4 cellular contexts compared by ENCODE assay signal in the genomic region with DNA sequence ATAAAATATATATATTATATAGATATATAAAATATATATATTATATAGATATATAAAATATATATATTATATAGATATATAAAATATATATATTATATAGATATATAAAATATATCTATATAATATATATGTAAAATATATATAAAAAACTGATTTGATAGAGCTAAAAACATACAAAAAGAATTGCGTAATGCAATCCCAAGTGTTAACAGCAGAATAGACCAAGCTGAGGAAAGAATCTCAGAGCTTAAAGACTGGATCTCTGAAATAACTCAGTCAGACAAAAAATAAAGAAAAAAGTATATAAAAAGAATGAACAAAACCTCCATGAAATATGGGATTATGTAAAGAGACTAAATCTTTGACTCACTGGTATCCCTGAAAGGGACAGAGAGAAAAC.
A peak's percentile ranks its signal among the peaks of the same experiment; 100 is the strongest.
DNase-seq lines count a peak whose midpoint lies in the region; ATAC-seq, FAIRE-seq and TF ChIP-seq lines count a peak whose summit lies in the region.
"Not testable (repeated sequence)": the region's sequence is repeated elsewhere in the genome, so short reads cannot be mapped to it uniquely, and the experiment has no call there.

No MANE protein-coding gene starts in this region.

- H2BK5ac ChIP-seq in IMR-90 (ENCODE audit: low read depth, low read length, poor library complexity, severe bottlenecking); H1 (ENCODE audit: low read depth, low read length): not testable (repeated sequence)

- not testable (repeated sequence) for H2AK5ac ChIP-seq in IMR-90 (ENCODE audit: low read depth, low read length); H1 (ENCODE audit: low read depth, low read length)

- not testable (repeated sequence) for FAIRE-seq in H1 (lab: Jason Lieb, UNC); HepG2 (lab: Jason Lieb, UNC)

- not testable (repeated sequence) for H2AK9ac ChIP-seq in IMR-90 (replicated peaks; ENCODE audit: low read depth, low read length, poor library complexity)

- H3K4me3 ChIP-seq in IMR-90 (ENCODE audit: insufficient read depth, low read depth, low read length); H1 (ENCODE audit: extremely low read depth in 1 of 4, insufficient read depth in 2 of 4, low read depth in 3 of 4, low read length in 4 of 4); HepG2 (replicated peaks in 1 of 3; ENCODE audit: insufficient read depth in 1 of 3, low read depth in 2 of 3, low read length in 3 of 3); neural cell (ENCODE audit: low read length): not testable (repeated sequence)

- TF ChIP-seq RAD21 in IMR-90 (IDR thresholded peaks at IDR 0.05; ENCODE audit: low read length); H1 (IDR thresholded peaks at IDR 0.05 in 1 of 2, conservative IDR thresholded peaks at IDR 0.05 in 1 of 2; ENCODE audit: low read depth in 2 of 2, low read length in 2 of 2); HepG2 (CRISPR knock-in tag; IDR thresholded peaks at IDR 0.05); neural cell (conservative IDR thresholded peaks at IDR 0.05): not testable (repeated sequence)

- dilution Hi-C loops in IMR-90 (cut with HindIII; ENCODE audit: low sequenced_read_pairs, unreplicated experiment) = not testable (repeated sequence)

- not testable (repeated sequence) for H2BK12ac ChIP-seq in H1 (ENCODE audit: low read depth, low read length)

- not testable (repeated sequence) for H3K23me2 ChIP-seq in H1 (ENCODE audit: low read depth, low read length)

- H2BK120ac ChIP-seq in IMR-90 (ENCODE audit: low read depth, low read length); H1 (replicated peaks; ENCODE audit: low read depth, low read length): not testable (repeated sequence)

- H3K9me3 ChIP-seq in IMR-90 (ENCODE audit: control insufficient read depth, insufficient read depth, low read length); H1 (ENCODE audit: insufficient read depth in 2 of 2, low read depth in 1 of 2, low read length in 1 of 2); HepG2 (ENCODE audit: low read length); neural cell (ENCODE audit: low read length): not testable (repeated sequence)

- H2AFZ ChIP-seq in IMR-90 (replicated peaks; ENCODE audit: low read length, poor library complexity); H1 (ENCODE audit: low read length); HepG2 (ENCODE audit: low read length): not testable (repeated sequence)
- H2AFZ ChIP-seq in neural cell (ENCODE audit: low read depth, low read length) = peak overlapping the region; percentile 4

- H3K9me2 ChIP-seq in neural cell (ENCODE audit: insufficient read depth, low read length) = not testable (repeated sequence)

- not testable (repeated sequence) for H3K23ac ChIP-seq in IMR-90 (ENCODE audit: low read depth, low read length); H1 (ENCODE audit: insufficient read length)

- not testable (repeated sequence) for TF ChIP-seq POLR2A in IMR-90 (IDR thresholded peaks at IDR 0.05; ENCODE audit: low read depth, low read length); H1 (IDR thresholded peaks at IDR 0.05; ENCODE audit: control extremely low read depth in 1 of 2, low read depth in 2 of 2, low read length in 2 of 2); HepG2 (IDR thresholded peaks at IDR 0.05; ENCODE audit: insufficient read depth in 1 of 2, low read depth in 2 of 2, low read length in 2 of 2)

- BruUV-seq in IMR-90 (replicated peaks; lab: Mats Ljungman, UMichigan); HepG2 (replicated peaks; lab: Mats Ljungman, UMichigan): not testable (repeated sequence)

- ATAC-seq in IMR-90 (ENCODE audit: low read depth); HepG2: not testable (repeated sequence)

- not testable (repeated sequence) for H2BK15ac ChIP-seq in IMR-90 (ENCODE audit: low read depth, low read length); H1 (ENCODE audit: low read length)

- not testable (repeated sequence) for DNase-seq in IMR-90; H1 (ENCODE audit: low read depth in 1 of 2, low spot score in 2 of 2); HepG2 (ENCODE audit: low spot score)

- not testable (repeated sequence) for H3K4ac ChIP-seq in IMR-90 (ENCODE audit: low read depth, low read length); H1 (replicated peaks; ENCODE audit: insufficient read length, low read depth, low read length)

- no CpG with 5 or more reads among the region's 1 CpG for WGBS in IMR-90 (ENCODE audit: extremely low coverage in 2 of 2, insufficient read length in 1 of 2), 2 experiments
- 96% methylated on average over 1 of the region's 1 CpG; no CpG with 5 or more reads in 1 of the 2 experiments for WGBS in H1 (ENCODE audit: extremely low coverage in 1 of 2, insufficient coverage in 1 of 2, insufficient read length in 1 of 2, insufficient replicate concordance in 2 of 2, low coverage in 1 of 2, low lambda C conversion rate in 2 of 2, missing lambda C conversion rate in 1 of 2), 2 experiments
- WGBS in HepG2 (ENCODE audit: low lambda C conversion rate) = 47% methylated on average over 1 of the region's 1 CpG

- not testable (repeated sequence) for H3K27me3 ChIP-seq in IMR-90 (ENCODE audit: control insufficient read depth, insufficient read depth, low read length); H1 (replicated peaks in 1 of 4; ENCODE audit: control insufficient read depth in 3 of 4, extremely low read depth in 1 of 4, insufficient read depth in 3 of 4, low read length in 3 of 4); HepG2 (ENCODE audit: control insufficient read depth in 1 of 2, insufficient read depth in 2 of 2, low read length in 2 of 2); neural cell (ENCODE audit: insufficient read depth, low read depth, low read length)

- H3K27ac ChIP-seq in IMR-90 (ENCODE audit: insufficient read depth, low read length); H1 (ENCODE audit: low read depth, low read length); HepG2 (ENCODE audit: extremely low read length, insufficient read depth, low read length); neural cell (ENCODE audit: low read length): not testable (repeated sequence)

- CTCF ChIA-PET in IMR-90 (lab: Yijun Ruan, JAX); HepG2 (lab: Yijun Ruan, JAX; ENCODE audit: low intra/inter-chr PET ratio, low total read pairs): not testable (repeated sequence)
- CTCF ChIA-PET in H1 (lab: Charles Lee; ENCODE audit: partially characterized antibody) = interaction anchor here (0.8 kb wide), 1 partner anchor 11 kb away, joined by 3 read pairs; no protein-coding TSS in a partner anchor

- H3K56ac ChIP-seq in IMR-90 (ENCODE audit: extremely low read depth, insufficient read depth, low read length); H1 (replicated peaks; ENCODE audit: insufficient read length, low read depth, low read length): not testable (repeated sequence)

- not testable (repeated sequence) for H3F3A ChIP-seq in neural cell (ENCODE audit: insufficient read depth, low read length, poor library complexity, severe bottlenecking)

- not testable (repeated sequence) for H3K79me2 ChIP-seq in H1 (ENCODE audit: control insufficient read depth in 1 of 2, insufficient read depth in 2 of 2, low read length in 2 of 2); HepG2 (ENCODE audit: insufficient read depth, low read length); neural cell (replicated peaks; ENCODE audit: insufficient read depth, low read length)

- intact Hi-C loops in IMR-90 (cut with micrococcal nuclease); HepG2 (cut with micrococcal nuclease; ENCODE audit: unreplicated experiment): not testable (repeated sequence)

- H2BK20ac ChIP-seq in IMR-90 (ENCODE audit: low read depth, low read length); H1 (ENCODE audit: low read length): not testable (repeated sequence)

- not testable (repeated sequence) for H3K9ac ChIP-seq in IMR-90 (ENCODE audit: low read depth, low read length); H1 (replicated peaks in 1 of 4; ENCODE audit: extremely low read depth in 1 of 4, low read depth in 3 of 4, low read length in 3 of 4); HepG2 (ENCODE audit: insufficient read depth, low read depth, low read length); neural cell (ENCODE audit: low read length)

- not testable (repeated sequence) for TF ChIP-seq CTCF in IMR-90 (conservative IDR thresholded peaks at IDR 0.05; ENCODE audit: low read depth, low read length); H1 (IDR thresholded peaks at IDR 0.05; ENCODE audit: control extremely low read depth in 1 of 3, insufficient read depth in 1 of 3, low read depth in 1 of 3, low read length in 3 of 3); HepG2 (CRISPR knock-in tag; IDR thresholded peaks at IDR 0.05); neural cell (IDR thresholded peaks at IDR 0.05; ENCODE audit: poor library complexity, severe bottlenecking)

- H3K18ac ChIP-seq in IMR-90 (ENCODE audit: low read depth, low read length); H1 (ENCODE audit: extremely low read depth, low read length): not testable (repeated sequence)

- H4K8ac ChIP-seq in IMR-90 (ENCODE audit: low read depth in 2 of 2, low read length in 2 of 2); H1 (ENCODE audit: extremely low read depth, insufficient read depth, low read length): not testable (repeated sequence)

- not testable (repeated sequence) for H3K36me3 ChIP-seq in IMR-90 (ENCODE audit: control insufficient read depth, insufficient read depth, low read length); H1 (ENCODE audit: control insufficient read depth in 2 of 4, insufficient read depth in 4 of 4, low read length in 3 of 4); HepG2 (replicated peaks in 1 of 2; ENCODE audit: control insufficient read depth in 1 of 2, insufficient read depth in 2 of 2, low read length in 2 of 2); neural cell (ENCODE audit: insufficient read depth, low read length)

- H3K4me2 ChIP-seq in IMR-90 (ENCODE audit: low read depth, low read length); H1 (ENCODE audit: insufficient read depth in 1 of 2, low read depth in 2 of 2, low read length in 2 of 2); HepG2 (ENCODE audit: low read depth, low read length); neural cell (ENCODE audit: low read length): not testable (repeated sequence)

- not testable (repeated sequence) for H4K20me1 ChIP-seq in IMR-90 (ENCODE audit: insufficient read depth, low read length); H1 (replicated peaks in 1 of 2; ENCODE audit: control insufficient read depth in 1 of 2, insufficient read depth in 2 of 2, low read length in 2 of 2); HepG2 (ENCODE audit: insufficient read depth, low read length); neural cell (ENCODE audit: insufficient read depth)

- not testable (repeated sequence) for TF ChIP-seq EP300 in H1 (IDR thresholded peaks at IDR 0.05; ENCODE audit: borderline replicate concordance in 1 of 2, low read depth in 2 of 2, low read length in 2 of 2); HepG2 (IDR thresholded peaks at IDR 0.05; ENCODE audit: low read depth in 2 of 2, low read length in 2 of 2); HepG2 (CRISPR knock-in tag; IDR thresholded peaks at IDR 0.05; ENCODE audit: borderline replicate concordance); neural cell (conservative IDR thresholded peaks at IDR 0.05; ENCODE audit: poor library complexity, severe bottlenecking)

- H4K91ac ChIP-seq in IMR-90 (ENCODE audit: insufficient read depth, low read depth, low read length); H1 (replicated peaks; ENCODE audit: insufficient read length, low read length): not testable (repeated sequence)

- H3K4me1 ChIP-seq in IMR-90 (ENCODE audit: control insufficient read depth, insufficient read depth, low read length); H1 (replicated peaks in 1 of 4; ENCODE audit: control insufficient read depth in 3 of 4, insufficient read depth in 4 of 4, low read length in 3 of 4); HepG2 (ENCODE audit: insufficient read depth, low read length): not testable (repeated sequence)

- H3K9me1 ChIP-seq in IMR-90 (ENCODE audit: insufficient read depth, low read length) = not testable (repeated sequence)

- POLR2A ChIA-PET in IMR-90 (lab: Charles Lee; ENCODE audit: unreplicated experiment); H1 (lab: Charles Lee; ENCODE audit: partially characterized antibody); HepG2 (lab: Yijun Ruan, JAX): not testable (repeated sequence)

- H3K79me1 ChIP-seq in IMR-90 (ENCODE audit: low read depth in 1 of 2, low read length in 2 of 2); H1 (ENCODE audit: low read depth, low read length): not testable (repeated sequence)

- not testable (repeated sequence) for H4K5ac ChIP-seq in IMR-90 (ENCODE audit: low read depth, low read length); H1 (ENCODE audit: insufficient read length, low read depth, low read length)

- not testable (repeated sequence) for H3K14ac ChIP-seq in IMR-90 (replicated peaks; ENCODE audit: low read depth, low read length); H1 (ENCODE audit: insufficient read length)

- in situ Hi-C loops in IMR-90 (cut with MboI; ENCODE audit: low sequenced_read_pairs); HepG2 (cut with HindIII; ENCODE audit: extremely low pct_ligation_motif_present, low pct_unique_long_range_greater_than_20kb): not testable (repeated sequence)
